9 cellular contexts compared by ENCODE assay signal in the genomic region with DNA sequence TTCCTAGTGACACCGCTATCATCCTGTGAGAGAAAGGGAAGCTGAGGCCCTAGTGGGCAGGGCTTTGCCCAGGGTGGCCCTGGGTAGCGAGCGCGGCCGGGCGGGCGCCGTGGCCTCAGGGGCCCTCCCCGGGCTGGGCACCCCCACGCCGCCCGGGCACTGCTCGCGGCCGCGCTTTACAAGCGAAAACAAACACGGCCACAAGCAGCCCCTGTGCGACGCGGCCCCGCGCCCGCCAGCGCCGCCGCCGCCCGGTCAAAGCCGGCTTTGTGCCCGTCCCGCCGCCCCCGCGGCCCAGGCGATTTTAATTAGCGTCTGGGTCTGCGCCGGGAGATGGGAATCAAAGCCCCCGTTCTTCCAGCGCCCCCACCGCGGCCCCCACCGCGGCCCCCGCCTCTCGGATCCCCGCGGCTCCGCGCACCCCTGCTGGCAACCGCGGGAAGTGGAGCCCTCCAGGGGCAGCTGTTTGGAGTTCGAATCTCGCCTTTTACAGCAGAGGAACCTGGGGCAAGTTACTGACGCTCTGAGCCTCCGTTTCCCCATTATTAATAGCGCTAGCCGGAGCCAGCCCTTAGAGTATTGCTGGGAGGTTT. TPM values are rescaled to one million over a fixed set of nuclear protein-coding genes. Genes with fewer than 3 reads are reported as not detected.
DNase-seq lines count a peak whose midpoint lies in the region; ATAC-seq, FAIRE-seq and TF ChIP-seq lines count a peak whose summit lies in the region.
"Had no signal": no experiment of that assay in that cellular context is flagged by ENCODE, and none has a peak within 500 bp of the region (broad histone marks: within the 10 kb centered on the region; RNA-seq: fewer than 3 reads in every experiment).

No MANE protein-coding gene starts in this region.

- TF ChIP-seq POLR2A in HCT116 (IDR thresholded peaks at IDR 0.05; ENCODE audit: borderline replicate concordance, extremely low read depth, insufficient read depth, insufficient read length): no peak
- no peak for TF ChIP-seq POLR2A in GM18505 (IDR thresholded peaks at IDR 0.05; ENCODE audit: borderline replicate concordance, extremely low read depth, insufficient read depth, insufficient read length)

- H3K27ac ChIP-seq in HCT116 (ENCODE audit: low read depth, low read length): no peak overlapping the region
- peak overlapping the region; percentile 69 for H3K27ac ChIP-seq in cingulate gyrus (ENCODE audit: low read depth, low read length)

- no peaks in the 10 kb centered on the region for H3K79me2 ChIP-seq in HCT116 (ENCODE audit: insufficient read depth, low read length)

- no peak for DNase-seq in HCT116 (ENCODE audit: low read depth, low spot score)
- DNase-seq in kidney epithelial cell (ENCODE audit: low read depth): no peak
- peak; percentile 30 for DNase-seq in stimulated activated CD8-positive, alpha-beta memory T cell treated with anti-CD3 and anti-CD28 coated beads, Interleukin-4, amount 100 ng/mL, for 48 hours
- no peak for DNase-seq in RCC 7860 (ENCODE audit: low spot score)
- no peak for DNase-seq in stimulated activated CD4-positive, alpha-beta T cell treated with anti-CD3 and anti-CD28 coated beads, Interleukin-4, amount 100 ng/mL, for 24 hours

- no peaks in the 10 kb centered on the region for H3K9me2 ChIP-seq in HCT116 (ENCODE audit: insufficient read depth)

- 0 out of 6 replicates have a peak, but pooled peaks of 2 of the 3 experiments have one; percentile 3 to 17 for TF ChIP-seq CTCF in HCT116 (IDR thresholded peaks at IDR 0.05 in 2 of 3, conservative IDR thresholded peaks at IDR 0.05 in 1 of 3; ENCODE audit: borderline replicate concordance in 1 of 3, insufficient read depth in 1 of 3, low read depth in 2 of 3, low read length in 2 of 3)
- peak; percentile 41 for TF ChIP-seq CTCF in kidney epithelial cell (IDR thresholded peaks at IDR 0.05; ENCODE audit: insufficient read depth, low read length, poor library complexity, severe bottlenecking)

- no peak for FAIRE-seq in RCC 7860 (lab: Jason Lieb, UNC)
- FAIRE-seq: colon had no signal

- intact Hi-C loops in HCT116 (cut with micrococcal nuclease): no loop called here

- POLR2A ChIA-PET in HCT116 (lab: Charles Lee): no interaction called here

- CTCF ChIA-PET in HCT116 (lab: Charles Lee): no interaction called here

- H4K20me1 ChIP-seq in HCT116 (ENCODE audit: insufficient read depth): no peaks in the 10 kb centered on the region

- BruUV-seq in HCT116 (replicated peaks; lab: Mats Ljungman, UMichigan): no TSS peak

- no peak for ATAC-seq in HCT116
- no peak for ATAC-seq in GM18505 (IDR thresholded peaks at IDR 0.05; ENCODE audit: unreplicated experiment)
- no peak for ATAC-seq in GM19455 (IDR thresholded peaks at IDR 0.05; ENCODE audit: unreplicated experiment)

- H3K4me3 ChIP-seq in HCT116 (replicated peaks in 1 of 2; ENCODE audit: low read depth in 1 of 2, low read length in 2 of 2) (no peak overlapping the region), kidney epithelial cell (ENCODE audit: low read depth, low read length) (peak overlapping the region; percentile 25)

- no peak overlapping the region for H3K9ac ChIP-seq in HCT116 (ENCODE audit: low read length)

- H3K27me3 ChIP-seq in HCT116 (ENCODE audit: insufficient read depth, low read length) (no peaks in the 10 kb centered on the region), kidney epithelial cell (ENCODE audit: control insufficient read depth, insufficient read depth, low read length) (no peaks in the 10 kb centered on the region)

- peaks cover 0 to 9% of the 10 kb centered on the region in 2 experiments; a peak in 1 of 4 replicates for H3K4me1 ChIP-seq in HCT116 (ENCODE audit: control insufficient read depth in 1 of 2, insufficient read depth in 2 of 2, low read length in 2 of 2)

- H3K36me3 ChIP-seq in HCT116 (ENCODE audit: control insufficient read depth in 1 of 2, insufficient read depth in 2 of 2, low read length in 2 of 2) (no peaks in the 10 kb centered on the region), kidney epithelial cell (ENCODE audit: control insufficient read depth, insufficient read depth, low read length) (no peaks in the 10 kb centered on the region)

- RAD21 ChIA-PET in HCT116 (lab: Charles Lee; ENCODE audit: low non-redundant PET in 1 of 2, low total read pairs in 2 of 2, uncharacterized antibody in 2 of 2, unreplicated experiment in 2 of 2): no interaction called here

- no peaks in the 10 kb centered on the region for H3K9me3 ChIP-seq in HCT116 (ENCODE audit: control insufficient read depth in 1 of 2, insufficient read depth in 1 of 2, low read depth in 1 of 2, low read length in 2 of 2)

- TF ChIP-seq RAD21 in HCT116 (IDR thresholded peaks at IDR 0.05; ENCODE audit: low read depth): no peak

- H3K4me2 ChIP-seq in HCT116 (ENCODE audit: low read length): no peak overlapping the region

- no peak overlapping the region for H2AFZ ChIP-seq in HCT116 (ENCODE audit: low read depth, low read length, poor library complexity, severe bottlenecking)

TF ChIP-seq in HCT116, 20 proteins besides CTCF, POLR2A, EP300 and RAD21:
- TF ChIP-seq CBX3 (IDR thresholded peaks at IDR 0.05; ENCODE audit: low read depth) (no peak), JUND (IDR thresholded peaks at IDR 0.05) (no peak), YY1 (IDR thresholded peaks at IDR 0.05; ENCODE audit: extremely low read depth, insufficient replicate concordance, low read depth, low read length) (no peak)
TF ChIP-seq in HCT116: peak in this region for 0.

RNA-seq across cellular contexts. Expression of a gene that starts 47.9 kb away (rescaled TPM):
- total RNA-seq in HCT116 (2021; ENCODE audit: unreplicated experiment) (not detected), kidney epithelial cell (not detected in 2 replicates)
- polyA plus RNA-seq in HCT116 (2012): 0.25 TPM in 1 of 2 replicates, not detected in the other
